Comparison of ENCODE assay signal across 12 cellular contexts in genomic region chr17:39194985-39195524, GRCh38. TPM values are rescaled to one million over a fixed set of nuclear protein-coding genes. Genes with fewer than 3 reads are reported as not detected.
DNase-seq lines count a peak whose midpoint lies in the region; ATAC-seq and TF ChIP-seq lines count a peak whose summit lies in the region.
"Had no signal": no experiment of that assay in that cellular context is flagged by ENCODE, and none has a peak within 500 bp of the region (broad histone marks: within the 10 kb centered on the region; RNA-seq: fewer than 3 reads in every experiment).

No MANE protein-coding gene starts in this region.

- no peak for TF ChIP-seq EP300 in SK-N-SH (IDR thresholded peaks at IDR 0.05; ENCODE audit: borderline replicate concordance in 1 of 2, low read depth in 1 of 2, low read length in 1 of 2)

- H3K27ac ChIP-seq in SK-N-SH (ENCODE audit: low read depth in 2 of 2, low read length in 1 of 2) (no peak overlapping the region; a peak in 1 of 4 replicates), angular gyrus (ENCODE audit: low read depth, low read length) (peak overlapping the region; percentile 80), layer of hippocampus (ENCODE audit: low read depth, low read length) (peak overlapping the region; percentile 73)

- peaks cover 3% of the 10 kb centered on the region for H3K36me3 Mint-ChIP-seq in activated T-cell treated with anti-CD3 and anti-CD28 coated beads, Interleukin-2, amount 50 U/mL, for 4 hours (ENCODE audit: insufficient read depth)

- POLR2A ChIA-PET in SK-N-SH (lab: Yijun Ruan, JAX), result interaction anchor here (0.7 to 1.5 kb wide), 2 partner anchors 11 to 63 kb away, joined by 3 to 5 read pairs; no protein-coding TSS in a partner anchor

- H3K4me3 Mint-ChIP-seq in activated T-cell treated with anti-CD3 and anti-CD28 coated beads, Interleukin-2, amount 50 U/mL, for 4 hours, result no peak overlapping the region

- H3K9me3 Mint-ChIP-seq in activated T-cell treated with anti-CD3 and anti-CD28 coated beads, Interleukin-2, amount 50 U/mL, for 4 hours, result no peaks in the 10 kb centered on the region

- H3K9me2 ChIP-seq in SK-N-SH, result no peaks in the 10 kb centered on the region

- 0 out of 2 replicates have a peak, but pooled peaks cover 4% of the 10 kb centered on the region for H4K20me1 ChIP-seq in SK-N-SH (ENCODE audit: insufficient read depth)

- no peak for TF ChIP-seq RAD21 in SK-N-SH (IDR thresholded peaks at IDR 0.05; ENCODE audit: low read length)

- no peak overlapping the region for H2AFZ ChIP-seq in SK-N-SH (ENCODE audit: low read depth)

- H3K27me3 ChIP-seq in SK-N-SH (ENCODE audit: insufficient read depth) (no peaks in the 10 kb centered on the region), layer of hippocampus (ENCODE audit: control insufficient read depth, insufficient read depth, low read length) (no peaks in the 10 kb centered on the region)

- WGBS in SK-N-SH (ENCODE audit: low lambda C conversion rate), result 86% methylated on average over 6 of the region's 10 CpGs

- no peak for ATAC-seq in SK-N-SH treated with all-trans-retinoic acid at 6 μM for 48 hours
- ATAC-seq in activated T-cell treated with anti-CD3 and anti-CD28 coated beads, Interleukin-2, amount 50 U/mL, for 4 hours, result no peak
- ATAC-seq: left colon, PC-3 had no signal

- H3K79me2 ChIP-seq in SK-N-SH (ENCODE audit: insufficient read depth), result peaks cover 33% of the 10 kb centered on the region

- CTCF ChIA-PET in SK-N-SH (lab: Yijun Ruan, JAX), result interaction anchor here (1.2 to 29.0 kb wide), 6 partner anchors 9 to 212 kb away, joined by 5 to 781 read pairs (median 9); no protein-coding TSS in a partner anchor

- H3K4me3 ChIP-seq in SK-N-SH (ENCODE audit: low read depth in 2 of 2, low read length in 1 of 2), result no peak overlapping the region

- TF ChIP-seq CTCF in SK-N-SH (IDR thresholded peaks at IDR 0.05), result no peak

- peaks cover 10 to 12% of the 10 kb centered on the region in 2 experiments for H3K36me3 ChIP-seq in SK-N-SH (replicated peaks in 1 of 2; ENCODE audit: control insufficient read depth in 1 of 2, insufficient read depth in 2 of 2, low read length in 1 of 2)

- no peaks in the 10 kb centered on the region for H3K27me3 Mint-ChIP-seq in activated T-cell treated with anti-CD3 and anti-CD28 coated beads, Interleukin-2, amount 50 U/mL, for 4 hours (ENCODE audit: low read depth)

- H3K4me1 Mint-ChIP-seq in activated T-cell treated with anti-CD3 and anti-CD28 coated beads, Interleukin-2, amount 50 U/mL, for 4 hours (ENCODE audit: low read depth), result peaks cover 39% of the 10 kb centered on the region

- no peak overlapping the region for H3K9ac ChIP-seq in SK-N-SH

- DNase-seq in SK-N-SH, result no peak
- DNase-seq in superior temporal gyrus (ENCODE audit: extremely low spot score), result peak; percentile 35
- DNase-seq in activated T-cell treated with anti-CD3 and anti-CD28 coated beads, Interleukin-2, amount 50 U/mL, for 4 hours, result no peak
- no peak for DNase-seq in DMS79 (lab: John Stamatoyannopoulos, UW)
- no peak for DNase-seq in stimulated activated CD4-positive, alpha-beta T cell treated with anti-CD3 and anti-CD28 coated beads, Interleukin-1b, Interleukin-23, amount 100 ng/mL, for 48 hours
- DNase-seq: activated CD4-positive, alpha-beta T cell treated with anti-CD3 and anti-CD28 coated beads for 4 hours; stimulated activated CD4-positive, alpha-beta T cell treated with anti-CD3 and anti-CD28 coated beads, Interleukin-2, amount 100 ng/mL, for 24 hours had no signal

- H3F3A ChIP-seq in SK-N-SH (replicated peaks; ENCODE audit: insufficient read depth), result peaks cover 16% of the 10 kb centered on the region

- H3K9me3 ChIP-seq in SK-N-SH, result no peaks in the 10 kb centered on the region

- peak overlapping the region; percentile 95 for H3K4me2 ChIP-seq in SK-N-SH

- H3K4me1 ChIP-seq in SK-N-SH (ENCODE audit: control insufficient read depth in 1 of 2, insufficient read depth in 2 of 2, low read depth in 1 of 2, low read length in 1 of 2), result peaks cover 19 to 34% of the 10 kb centered on the region in 2 experiments; a peak in 2 of 4 replicates

TF ChIP-seq in SK-N-SH, 30 proteins besides CTCF, POLR2A, EP300 and RAD21:
- TF ChIP-seq FOXJ3 (CRISPR knock-in tag; IDR thresholded peaks at IDR 0.05) (no peak), FOXM1 (IDR thresholded peaks at IDR 0.05; ENCODE audit: low read depth) (no peak), GATA2 (CRISPR knock-in tag; IDR thresholded peaks at IDR 0.05) (no peak), FOSL2 (IDR thresholded peaks at IDR 0.05; ENCODE audit: borderline replicate concordance, low read depth) (no peak), POLR2AphosphoS5 (IDR thresholded peaks at IDR 0.05; ENCODE audit: low read depth, low read length) (no peak), JUND (IDR thresholded peaks at IDR 0.05) (no peak), IRF3 (IDR thresholded peaks at IDR 0.05; ENCODE audit: low read depth, low read length) (no peak)
- TF ChIP-seq, protein P1, sequence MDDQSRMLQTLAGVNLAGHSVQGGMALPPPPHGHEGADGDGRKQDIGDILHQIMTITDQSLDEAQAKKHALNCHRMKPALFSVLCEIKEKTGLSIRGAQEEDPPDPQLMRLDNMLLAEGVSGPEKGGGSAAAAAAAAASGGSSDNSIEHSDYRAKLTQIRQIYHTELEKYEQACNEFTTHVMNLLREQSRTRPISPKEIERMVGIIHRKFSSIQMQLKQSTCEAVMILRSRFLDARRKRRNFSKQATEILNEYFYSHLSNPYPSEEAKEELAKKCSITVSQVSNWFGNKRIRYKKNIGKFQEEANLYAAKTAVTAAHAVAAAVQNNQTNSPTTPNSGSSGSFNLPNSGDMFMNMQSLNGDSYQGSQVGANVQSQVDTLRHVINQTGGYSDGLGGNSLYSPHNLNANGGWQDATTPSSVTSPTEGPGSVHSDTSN (IDR thresholded peaks at IDR 0.05), result no peak
TF ChIP-seq in SK-N-SH: peak in this region for 0.

TF ChIP-seq in SK-N-SH treated with all-trans-retinoic acid at 6 μM for 48 hours, 23 proteins besides CTCF, POLR2A, EP300 and RAD21 (continues in another document):
- TF ChIP-seq ESRRG (CRISPR knock-in tag; IDR thresholded peaks at IDR 0.05), result no peak
- TF ChIP-seq ZC3H10 (CRISPR knock-in tag; IDR thresholded peaks at IDR 0.05), result no peak
- no peak for TF ChIP-seq CREB5 (CRISPR knock-in tag; IDR thresholded peaks at IDR 0.05; ENCODE audit: low read depth)
- TF ChIP-seq ZFP3 (CRISPR knock-in tag; IDR thresholded peaks at IDR 0.05), result no peak
- TF ChIP-seq POU6F1 (CRISPR knock-in tag; IDR thresholded peaks at IDR 0.05; ENCODE audit: borderline replicate concordance, low read depth), result no peak
- TF ChIP-seq ZNF8 (CRISPR knock-in tag; IDR thresholded peaks at IDR 0.05), result no peak
- TF ChIP-seq ZNF70 (CRISPR knock-in tag; IDR thresholded peaks at IDR 0.05), result no peak
- no peak for TF ChIP-seq SNAI2 (CRISPR knock-in tag; IDR thresholded peaks at IDR 0.05)
- no peak for TF ChIP-seq TOX (CRISPR knock-in tag; IDR thresholded peaks at IDR 0.05; ENCODE audit: borderline replicate concordance)

RNA-seq across cellular contexts. Expression of gene CACNB1, which starts 2.4 kb away (rescaled TPM):
- 7.2 and 7.4 TPM in 2 replicates for polyA plus RNA-seq in SK-N-SH (2012; rRNA removed)
- polyA plus RNA-seq in SK-N-SH (2012; cell fraction: cytosol; rRNA removed), result 1.9 and 3.2 TPM in 2 replicates
- polyA plus RNA-seq in SK-N-SH (2012; cell fraction: nucleus; rRNA removed), result 41.0 and 52.4 TPM in 2 replicates
- total RNA-seq in activated T-cell treated with anti-CD3 and anti-CD28 coated beads, Interleukin-2, amount 50 U/mL, for 4 hours, result 1 to 10 TPM; 8.3 to 9.0 (median 8.8) TPM

RNA-seq across cellular contexts. Expression of gene RPL19, which starts 5.0 kb away (rescaled TPM):
- polyA plus RNA-seq in SK-N-SH (2012; rRNA removed), result 2,966 and 3,473 TPM in 2 replicates
- 3,628 and 3,647 TPM in 2 replicates for polyA plus RNA-seq in SK-N-SH (2012; cell fraction: cytosol; rRNA removed)
- 962 and 1,107 TPM in 2 replicates for polyA plus RNA-seq in SK-N-SH (2012; cell fraction: nucleus; rRNA removed)
- total RNA-seq in activated T-cell treated with anti-CD3 and anti-CD28 coated beads, Interleukin-2, amount 50 U/mL, for 4 hours, result 1,000 to 10,000 TPM; 2,810 to 3,060 (median 2,906) TPM

RNA-seq across cellular contexts. Expression of gene ARL5C, which starts 29.1 kb away (rescaled TPM):
- polyA plus RNA-seq in SK-N-SH (2012; rRNA removed), result not detected in 2 replicates
- not detected in 2 replicates for polyA plus RNA-seq in SK-N-SH (2012; cell fraction: cytosol; rRNA removed)
- 0.05 TPM in 1 of 2 replicates, not detected in the other for polyA plus RNA-seq in SK-N-SH (2012; cell fraction: nucleus; rRNA removed)
- not detected for total RNA-seq in activated T-cell treated with anti-CD3 and anti-CD28 coated beads, Interleukin-2, amount 50 U/mL, for 4 hours
- total RNA-seq: PC-3 had no signal

RNA-seq across cellular contexts. Expression of gene STAC2, which starts 30.7 kb away (rescaled TPM):
- 0.07 and 0.08 TPM in 2 replicates for polyA plus RNA-seq in SK-N-SH (2012; rRNA removed)
- polyA plus RNA-seq in SK-N-SH (2012; cell fraction: cytosol; rRNA removed), result 0.04 and 0.13 TPM in 2 replicates
- polyA plus RNA-seq in SK-N-SH (2012; cell fraction: nucleus; rRNA removed), result 0.10 and 0.23 TPM in 2 replicates
- not detected for total RNA-seq in activated T-cell treated with anti-CD3 and anti-CD28 coated beads, Interleukin-2, amount 50 U/mL, for 4 hours
- total RNA-seq: PC-3 had no signal

RNA-seq across cellular contexts. Expression of gene PLXDC1, which starts 43.6 kb away (rescaled TPM):
- polyA plus RNA-seq in SK-N-SH (2012; rRNA removed), result 1.5 and 2.4 TPM in 2 replicates
- polyA plus RNA-seq in SK-N-SH (2012; cell fraction: cytosol; rRNA removed), result 0.46 and 0.90 TPM in 2 replicates
- 5.0 and 9.6 TPM in 2 replicates for polyA plus RNA-seq in SK-N-SH (2012; cell fraction: nucleus; rRNA removed)
- total RNA-seq in activated T-cell treated with anti-CD3 and anti-CD28 coated beads, Interleukin-2, amount 50 U/mL, for 4 hours, result under 1 TPM; 0.33 to 0.87 (median 0.68) TPM
- total RNA-seq: PC-3 had no signal

Comparison
In these comparisons a context has a peak if more than half of its experiments do, and no peak if none do; other contexts are left out.
1. H3K27ac ChIP-seq: peak in angular gyrus (single experiment) and layer of hippocampus (single experiment); none in SK-N-SH (0 of 2).